17 cellular contexts compared by ENCODE assay signal in the genomic region with DNA sequence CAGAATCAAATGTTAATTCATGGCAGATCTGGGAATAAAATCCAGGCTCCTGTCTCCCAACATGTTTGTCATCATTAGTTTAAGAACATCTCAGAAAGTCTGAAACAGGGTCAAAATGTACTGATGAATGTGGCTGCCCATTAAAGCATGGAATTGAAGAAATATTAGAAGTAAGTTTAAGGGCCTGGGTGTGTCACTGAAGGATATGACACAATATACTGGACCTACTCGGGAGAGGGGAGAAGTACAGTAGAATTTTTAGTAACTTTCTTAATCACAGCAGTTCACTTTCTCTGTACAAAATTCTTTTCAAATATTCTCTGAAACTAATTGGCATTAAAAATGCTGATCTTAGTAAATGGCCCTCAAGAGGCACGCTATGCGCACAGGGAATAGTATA.
DNase-seq lines count a peak whose midpoint lies in the region; ATAC-seq and TF ChIP-seq lines count a peak whose summit lies in the region.
"Had no signal": no experiment of that assay in that cellular context is flagged by ENCODE, and none has a peak within 500 bp of the region (broad histone marks: within the 10 kb centered on the region; RNA-seq: fewer than 3 reads in every experiment).

No MANE protein-coding gene starts in this region.

- peak overlapping the region; percentile 29 to 40 for H3K27ac Mint-ChIP-seq in natural killer cell treated with Interleukin-12 subunit alpha and Interleukin-12 subunit beta and Interleukin-15 and Interleukin-18, amount 100 ng/mL, for 72 hours
- H3K27ac Mint-ChIP-seq in natural killer cell (no peak overlapping the region), T-helper 17 cell (peak overlapping the region; percentile 75), type B pancreatic cell (peak overlapping the region; percentile 6), endodermal cell (no peak overlapping the region)
- H3K27ac Mint-ChIP-seq: activated CD4-positive, alpha-beta T cell treated with anti-CD3 and anti-CD28 coated beads, Interleukin-2, amount 10 ng/mL, durations not matched to agents 7 days and 5 days had no signal

- H3K4me3 ChIP-seq in left lung (no peak overlapping the region), endodermal cell (ENCODE audit: low read length) (no peak overlapping the region)
- H3K4me3 ChIP-seq: dorsolateral prefrontal cortex, hepatocyte had no signal

- no peak for DNase-seq in natural killer cell treated with Interleukin-12 subunit alpha and Interleukin-12 subunit beta and Interleukin-15 and Interleukin-18, amount 100 ng/mL, for 72 hours (ENCODE audit: low spot score)
- no peak for DNase-seq in natural killer cell
- DNase-seq in T-helper 17 cell, result no peak
- DNase-seq in left lung, result no peak
- no peak for DNase-seq in type B pancreatic cell (ENCODE audit: extremely low spot score, unreplicated experiment)
- DNase-seq in endodermal cell, result no peak
- DNase-seq in NCI-H2081 (lab: John Stamatoyannopoulos, UW), result no peak
- DNase-seq: activated CD4-positive, alpha-beta T cell treated with anti-CD3 and anti-CD28 coated beads, Interleukin-2, amount 10 ng/mL, durations not matched to agents 7 days and 5 days; AML-193; DMS 273 treated with DMSO at 0.1 percent for 48 hours; dorsolateral prefrontal cortex; NCI-H1105; NCI-H2227 treated with DMSO at 0.1 percent for 48 hours; SHP77; T1000 had no signal

- intact Hi-C loops in natural killer cell (cut with micrococcal nuclease), result no loop called here
- intact Hi-C loops in left lung (cut with DNase I), result no loop called here

- 100% methylated on average over 3 of the region's 3 CpGs; no CpG with 5 or more reads in 1 of the 2 experiments for WGBS in endodermal cell (ENCODE audit: insufficient coverage in 1 of 2, insufficient read length in 1 of 2), 2 experiments

- ATAC-seq in natural killer cell treated with Interleukin-12 subunit alpha and Interleukin-12 subunit beta and Interleukin-15 and Interleukin-18, amount 100 ng/mL, for 72 hours, result no peak
- ATAC-seq in natural killer cell (no peak), T-helper 17 cell (no peak), left lung (peak; percentile 45), HG02852 (IDR thresholded peaks at IDR 0.05; ENCODE audit: unreplicated experiment) (no peak)

- peaks cover 39 to 43% of the 10 kb centered on the region in 2 donors for H3K4me1 Mint-ChIP-seq in natural killer cell treated with Interleukin-12 subunit alpha and Interleukin-12 subunit beta and Interleukin-15 and Interleukin-18, amount 100 ng/mL, for 72 hours (ENCODE audit: low read depth in 2 of 2)
- H3K4me1 Mint-ChIP-seq in natural killer cell (peaks cover 15 to 20% of the 10 kb centered on the region in 2 donors), T-helper 17 cell (peaks cover 43% of the 10 kb centered on the region), type B pancreatic cell (ENCODE audit: unreplicated experiment) (peaks cover 7% of the 10 kb centered on the region), endodermal cell (peaks cover 11% of the 10 kb centered on the region)

- peaks cover 13 to 99% of the 10 kb centered on the region in 2 donors for H3K4me1 ChIP-seq in left lung
- H3K4me1 ChIP-seq in endodermal cell (ENCODE audit: control insufficient read depth, insufficient read depth, low read length), result peaks cover 4% of the 10 kb centered on the region

- no peak overlapping the region for H3K9ac ChIP-seq in endodermal cell (ENCODE audit: extremely low read depth, low read length, poor library complexity, severe bottlenecking)

- no peak overlapping the region for H3K4me3 Mint-ChIP-seq in natural killer cell treated with Interleukin-12 subunit alpha and Interleukin-12 subunit beta and Interleukin-15 and Interleukin-18, amount 100 ng/mL, for 72 hours
- H3K4me3 Mint-ChIP-seq in natural killer cell (no peak overlapping the region), T-helper 17 cell (no peak overlapping the region), type B pancreatic cell (no peak overlapping the region), endodermal cell (no peak overlapping the region)
- H3K4me3 Mint-ChIP-seq: activated CD4-positive, alpha-beta T cell treated with anti-CD3 and anti-CD28 coated beads, Interleukin-2, amount 10 ng/mL, durations not matched to agents 7 days and 5 days had no signal

- H3K27me3 ChIP-seq in left lung (no peaks in the 10 kb centered on the region), endodermal cell (ENCODE audit: control insufficient read depth, insufficient read depth, low read length, poor library complexity, severe bottlenecking) (no peaks in the 10 kb centered on the region)
- H3K27me3 ChIP-seq: dorsolateral prefrontal cortex, hepatocyte had no signal

- H3K9me3 Mint-ChIP-seq in natural killer cell treated with Interleukin-12 subunit alpha and Interleukin-12 subunit beta and Interleukin-15 and Interleukin-18, amount 100 ng/mL, for 72 hours, result no peaks in the 10 kb centered on the region
- no peaks in the 10 kb centered on the region for H3K9me3 Mint-ChIP-seq in natural killer cell
- no peaks in the 10 kb centered on the region for H3K9me3 Mint-ChIP-seq in type B pancreatic cell
- H3K9me3 Mint-ChIP-seq in endodermal cell, result no peaks in the 10 kb centered on the region
- H3K9me3 Mint-ChIP-seq: activated CD4-positive, alpha-beta T cell treated with anti-CD3 and anti-CD28 coated beads, Interleukin-2, amount 10 ng/mL, durations not matched to agents 7 days and 5 days had no signal

- peaks cover 10% of the 10 kb centered on the region for H3K36me3 Mint-ChIP-seq in natural killer cell treated with Interleukin-12 subunit alpha and Interleukin-12 subunit beta and Interleukin-15 and Interleukin-18, amount 100 ng/mL, for 72 hours
- no peaks in the 10 kb centered on the region for H3K36me3 Mint-ChIP-seq in natural killer cell
- peaks cover 3% of the 10 kb centered on the region for H3K36me3 Mint-ChIP-seq in T-helper 17 cell (ENCODE audit: low read depth)
- H3K36me3 Mint-ChIP-seq in type B pancreatic cell, result peaks cover 25% of the 10 kb centered on the region
- H3K36me3 Mint-ChIP-seq in endodermal cell (ENCODE audit: low read depth), result peaks cover 5% of the 10 kb centered on the region

- TF ChIP-seq CTCF in natural killer cell (IDR thresholded peaks at IDR 0.05) (no peak), left lung (IDR thresholded peaks at IDR 0.05) (no peak), type B pancreatic cell (conservative IDR thresholded peaks at IDR 0.05) (no peak), endodermal cell (conservative IDR thresholded peaks at IDR 0.05) (no peak)

- H3K27ac ChIP-seq in left lung (peak overlapping the region; percentile 5 to 84), endodermal cell (ENCODE audit: low read depth, low read length) (no peak overlapping the region)
- H3K27ac ChIP-seq: hepatocyte had no signal

- H3K36me3 ChIP-seq in left lung, result no peaks in the 10 kb centered on the region
- H3K36me3 ChIP-seq in endodermal cell (ENCODE audit: control insufficient read depth, insufficient read depth, low read length), result no peaks in the 10 kb centered on the region

- no peaks in the 10 kb centered on the region for H3K27me3 Mint-ChIP-seq in natural killer cell treated with Interleukin-12 subunit alpha and Interleukin-12 subunit beta and Interleukin-15 and Interleukin-18, amount 100 ng/mL, for 72 hours
- no peaks in the 10 kb centered on the region for H3K27me3 Mint-ChIP-seq in natural killer cell (ENCODE audit: low read depth in 2 of 2)
- no peaks in the 10 kb centered on the region for H3K27me3 Mint-ChIP-seq in T-helper 17 cell
- H3K27me3 Mint-ChIP-seq in type B pancreatic cell, result no peaks in the 10 kb centered on the region
- H3K27me3 Mint-ChIP-seq in endodermal cell (ENCODE audit: insufficient read depth), result no peaks in the 10 kb centered on the region
- H3K27me3 Mint-ChIP-seq: activated CD4-positive, alpha-beta T cell treated with anti-CD3 and anti-CD28 coated beads, Interleukin-2, amount 10 ng/mL, durations not matched to agents 7 days and 5 days had no signal

- H3K9me3 ChIP-seq in T-helper 17 cell (ENCODE audit: control insufficient read depth, low read length, poor library complexity, severe bottlenecking) (no peaks in the 10 kb centered on the region), left lung (no peaks in the 10 kb centered on the region), endodermal cell (ENCODE audit: control insufficient read depth, low read length) (no peaks in the 10 kb centered on the region)

Comparison
In these comparisons a context has a peak if more than half of its experiments do, and no peak if none do; other contexts are left out.
1. H3K27ac Mint-ChIP-seq: peak in natural killer cell treated with Interleukin-12 subunit alpha and Interleukin-12 subunit beta and Interleukin-15 and Interleukin-18, amount 100 ng/mL, for 72 hours (2 of 2), T-helper 17 cell (single experiment) and type B pancreatic cell (single experiment); none in natural killer cell (0 of 2) and endodermal cell (single experiment).